In the genomic region with DNA sequence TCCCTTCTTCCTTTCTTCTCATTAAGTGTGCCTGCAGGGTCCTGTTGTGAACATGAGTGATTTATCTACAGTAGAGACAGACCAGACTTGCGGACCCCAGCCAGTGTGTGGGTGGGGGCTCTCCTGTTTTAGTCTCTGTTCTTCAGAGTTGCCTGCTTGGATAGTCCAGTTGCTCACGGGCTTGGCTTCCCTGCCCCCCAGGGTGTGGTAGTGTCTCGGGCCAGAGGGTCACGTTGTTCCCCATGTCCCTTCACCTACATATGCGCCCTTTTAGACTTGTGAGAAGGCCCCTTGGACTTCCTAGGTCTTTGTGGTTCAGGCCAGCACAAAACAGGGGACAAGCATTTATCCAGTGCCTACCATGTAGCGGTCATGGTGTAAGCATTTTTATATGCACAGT, we compare ENCODE assay signal across 26 cellular contexts.
DNase-seq lines count a peak whose midpoint lies in the region; ATAC-seq, FAIRE-seq and TF ChIP-seq lines count a peak whose summit lies in the region.
"Had no signal": no experiment of that assay in that cellular context is flagged by ENCODE, and none has a peak within 500 bp of the region (broad histone marks: within the 10 kb centered on the region; RNA-seq: fewer than 3 reads in every experiment).

No MANE protein-coding gene starts in this region.

- FAIRE-seq in urothelium cell line (lab: Jason Lieb, UNC) = no peak

- no peaks in the 10 kb centered on the region for H3K9me3 Mint-ChIP-seq in progenitor cell of endocrine pancreas (ENCODE audit: low read depth)
- H3K9me3 Mint-ChIP-seq: activated CD4-positive, alpha-beta T cell treated with anti-CD3 and anti-CD28 coated beads, Interleukin-2, amount 10 ng/mL, durations not matched to agents 7 days and 5 days; activated naive CD4-positive, alpha-beta T cell treated with anti-CD3 and anti-CD28 coated beads for 36 hours; H9; naive thymus-derived CD4-positive, alpha-beta T cell had no signal

- no peak for TF ChIP-seq CTCF in progenitor cell of endocrine pancreas (IDR thresholded peaks at IDR 0.05; ENCODE audit: unreplicated experiment)

- WGBS in right cardiac atrium = 80% methylated on average over 6 of the region's 6 CpGs
- 77% methylated on average over 6 of the region's 6 CpGs for WGBS in esophagus, 2 donors

- H3K36me3 ChIP-seq in esophagus (ENCODE audit: control insufficient read depth in 2 of 2, insufficient read depth in 2 of 2, low read length in 1 of 2) = peaks cover 8 to 32% of the 10 kb centered on the region in 2 donors
- H3K36me3 ChIP-seq: colonic mucosa had no signal

- peaks cover 40% of the 10 kb centered on the region for H3K36me3 Mint-ChIP-seq in progenitor cell of endocrine pancreas (ENCODE audit: insufficient read depth)

- H3K4me3 Mint-ChIP-seq in progenitor cell of endocrine pancreas (ENCODE audit: low read depth) = no peak overlapping the region
- H3K4me3 Mint-ChIP-seq: activated CD4-positive, alpha-beta T cell treated with anti-CD3 and anti-CD28 coated beads, Interleukin-2, amount 10 ng/mL, durations not matched to agents 7 days and 5 days; activated naive CD4-positive, alpha-beta T cell treated with anti-CD3 and anti-CD28 coated beads for 36 hours; H9; naive thymus-derived CD4-positive, alpha-beta T cell had no signal

- H3K27me3 ChIP-seq in right cardiac atrium (ENCODE audit: control insufficient read depth, insufficient read depth) = no peaks in the 10 kb centered on the region
- no peaks in the 10 kb centered on the region for H3K27me3 ChIP-seq in esophagus (ENCODE audit: control insufficient read depth in 1 of 2, insufficient read depth in 2 of 2, low read length in 2 of 2)
- H3K27me3 ChIP-seq: ascending aorta; BLaER1 treated with 17β-estradiol and CSF1 and Interleukin-3, amounts not matched to agents 10 nM and 100 nM; colonic mucosa; hepatocyte; stomach had no signal

- H3K4me3 ChIP-seq in right cardiac atrium (ENCODE audit: low read length) (no peak overlapping the region), esophagus (ENCODE audit: low read depth in 1 of 2, low read length in 2 of 2) (peak overlapping the region; percentile 20 to 51)
- H3K4me3 ChIP-seq: ascending aorta; BLaER1 treated with 17β-estradiol and CSF1 and Interleukin-3, amounts not matched to agents 10 nM and 100 nM; colonic mucosa; hepatocyte; stomach had no signal

- intact Hi-C loops in right cardiac atrium (cut with DNase I) = loop anchor here in 1 of 4 donors (10.0 kb wide), 1 partner anchor 64 kb away; no protein-coding TSS in a partner anchor
- intact Hi-C loops in Right ventricle myocardium superior (cut with DNase I) = no loop called here

- peaks cover 15% of the 10 kb centered on the region for H3K4me1 Mint-ChIP-seq in progenitor cell of endocrine pancreas (ENCODE audit: low read depth)

- peak overlapping the region; percentile 21 for H3K27ac Mint-ChIP-seq in progenitor cell of endocrine pancreas
- H3K27ac Mint-ChIP-seq: activated CD4-positive, alpha-beta T cell treated with anti-CD3 and anti-CD28 coated beads, Interleukin-2, amount 10 ng/mL, durations not matched to agents 7 days and 5 days; activated naive CD4-positive, alpha-beta T cell treated with anti-CD3 and anti-CD28 coated beads for 36 hours had no signal

- H3K4me1 ChIP-seq in right cardiac atrium (ENCODE audit: control insufficient read depth, insufficient read depth, low read length) (peaks cover 7% of the 10 kb centered on the region), esophagus (ENCODE audit: control insufficient read depth in 2 of 2, insufficient read depth in 2 of 2, low read length in 1 of 2) (peaks cover 4 to 31% of the 10 kb centered on the region in 2 donors)
- H3K4me1 ChIP-seq: colonic mucosa had no signal

- H3K27me3 Mint-ChIP-seq in progenitor cell of endocrine pancreas = no peaks in the 10 kb centered on the region
- H3K27me3 Mint-ChIP-seq: activated CD4-positive, alpha-beta T cell treated with anti-CD3 and anti-CD28 coated beads, Interleukin-2, amount 10 ng/mL, durations not matched to agents 7 days and 5 days; naive thymus-derived CD4-positive, alpha-beta T cell had no signal

- ATAC-seq in right cardiac atrium (no peak), Right ventricle myocardium superior (ENCODE audit: poor library complexity) (no peak), HG02610 (IDR thresholded peaks at IDR 0.05; ENCODE audit: unreplicated experiment) (no peak)
- ATAC-seq: naive thymus-derived CD4-positive, alpha-beta T cell had no signal

- H3K27ac ChIP-seq in right cardiac atrium (ENCODE audit: low read length) = peak overlapping the region; percentile 10
- H3K27ac ChIP-seq in esophagus (ENCODE audit: low read depth in 2 of 2, low read length in 1 of 2) = peak overlapping the region; percentile 87 to 97
- H3K27ac ChIP-seq: ascending aorta, colonic mucosa, parathyroid adenoma had no signal

- no peak for DNase-seq in right cardiac atrium
- DNase-seq in Right ventricle myocardium superior = no peak
- DNase-seq in progenitor cell of endocrine pancreas (ENCODE audit: low spot score, unreplicated experiment) = no peak
- DNase-seq in urothelium cell line (ENCODE audit: low spot score) = no peak
- no peak for DNase-seq in T-helper 9 cell
- no peak for DNase-seq in dedifferentiated amniotic fluid mesenchymal stem cell (ENCODE audit: extremely low spot score)
- DNase-seq: activated CD4-positive, alpha-beta T cell treated with anti-CD3 and anti-CD28 coated beads, Interleukin-2, amount 10 ng/mL, durations not matched to agents 7 days and 5 days; activated CD8-positive, alpha-beta memory T cell treated with anti-CD3 and anti-CD28 coated beads, Interleukin-2, amount 50 U/mL, for 48 hours; activated naive CD4-positive, alpha-beta T cell treated with anti-CD3 and anti-CD28 coated beads for 36 hours; H9; Karpas-422; mammary epithelial cell; naive thymus-derived CD4-positive, alpha-beta T cell; NCI-H187 treated with DMSO at 0.1 percent for 48 hours; NCI-H82; OCI-M1; SHP77 treated with DMSO at 0.1 percent for 48 hours; stimulated activated CD4-positive, alpha-beta T cell treated with anti-CD3 and anti-CD28 coated beads, Interleukin-1b, Interleukin-23, amount 100 ng/mL, for 48 hours had no signal

- no peaks in the 10 kb centered on the region for H3K9me3 ChIP-seq in right cardiac atrium (ENCODE audit: control insufficient read depth, low read length)
- no peaks in the 10 kb centered on the region for H3K9me3 ChIP-seq in esophagus (ENCODE audit: control insufficient read depth in 2 of 2, insufficient read depth in 1 of 2, low read depth in 1 of 2, low read length in 1 of 2)
- H3K9me3 ChIP-seq: ascending aorta; BLaER1 treated with 17β-estradiol and CSF1 and Interleukin-3, amounts not matched to agents 10 nM and 100 nM; colonic mucosa; stomach had no signal
